1 cellular context compared by ENCODE assay signal in the genomic region with DNA sequence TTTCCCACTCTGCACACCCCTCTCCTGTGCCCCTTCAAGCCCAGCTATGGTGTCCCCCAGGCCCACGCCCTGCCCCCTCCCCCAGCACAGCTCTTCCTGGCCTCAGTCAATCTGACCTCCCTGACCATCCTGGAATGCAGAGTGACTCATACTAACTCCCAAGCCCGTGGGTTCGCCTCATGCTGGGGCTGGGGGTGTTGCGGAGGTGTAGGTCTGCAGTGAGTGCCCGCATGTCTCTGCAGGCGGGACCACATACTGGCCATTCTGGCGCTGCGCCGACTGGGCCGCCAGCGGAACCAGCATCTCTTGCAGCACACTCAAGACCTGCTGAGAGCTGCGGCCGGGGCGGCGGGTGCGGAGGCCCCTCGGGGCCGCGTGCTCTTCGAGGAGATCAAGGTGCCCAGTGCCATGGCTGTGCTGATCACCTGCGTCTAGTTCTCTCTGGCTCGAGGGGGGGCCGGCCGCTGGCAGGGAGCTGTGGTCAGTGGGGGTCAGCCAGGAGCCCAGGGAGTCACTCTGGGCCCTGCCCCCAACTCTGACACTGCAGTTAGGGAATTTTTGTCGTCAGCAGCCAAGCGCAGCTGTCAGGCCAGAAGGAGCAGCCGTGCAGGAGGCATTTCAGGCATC.
TF ChIP-seq lines count a peak whose summit lies in the region.

No MANE protein-coding gene starts in this region.

TF ChIP-seq in A549, 52 proteins besides CTCF, POLR2A, EP300 and RAD21 (continued from another document):
- TF ChIP-seq MAFK (IDR thresholded peaks at IDR 0.05; ENCODE audit: partially characterized antibody) (no peak), HEYL (CRISPR knock-in tag; IDR thresholded peaks at IDR 0.05) (no peak), CEBPB (IDR thresholded peaks at IDR 0.05) (peak in 1 of 2 experiments; percentile 17; a peak in 1 of 4 replicates), HOXA7 (CRISPR knock-in tag; IDR thresholded peaks at IDR 0.05) (no peak), NFE2L2 (conservative IDR thresholded peaks at IDR 0.05; ENCODE audit: low read length) (0 out of 2 replicates have a peak, but pooled peaks have one; percentile 4), CBX2 (IDR thresholded peaks at IDR 0.05; ENCODE audit: borderline replicate concordance, low read depth) (no peak), FOSB (CRISPR knock-in tag; IDR thresholded peaks at IDR 0.05) (no peak), GATA3 (IDR thresholded peaks at IDR 0.05; ENCODE audit: borderline replicate concordance) (peak; percentile 72), RARB (CRISPR knock-in tag; IDR thresholded peaks at IDR 0.05) (peak; percentile 64; the same call in 1 of the 2 replicates), ZC3H11A (IDR thresholded peaks at IDR 0.05) (no peak), SMC3 (IDR thresholded peaks at IDR 0.05) (no peak), FOXS1 (CRISPR knock-in tag; IDR thresholded peaks at IDR 0.05) (no peak), CHD2 (IDR thresholded peaks at IDR 0.05; ENCODE audit: low read length, partially characterized antibody) (peak; percentile 20), HOXB5 (CRISPR knock-in tag; IDR thresholded peaks at IDR 0.05) (peak; percentile 75; the same call in 1 of the 2 replicates), RFX5 (IDR thresholded peaks at IDR 0.05) (no peak), RCOR1 (IDR thresholded peaks at IDR 0.05; ENCODE audit: low read depth, low read length) (no peak), ZFP36 (IDR thresholded peaks at IDR 0.05; ENCODE audit: borderline replicate concordance, partially characterized antibody) (no peak), TP53 (CRISPR knock-in tag; IDR thresholded peaks at IDR 0.05) (peak; percentile 78; the same call in 1 of the 2 replicates), HOXB13 (CRISPR knock-in tag; IDR thresholded peaks at IDR 0.05; ENCODE audit: low read depth) (peak; percentile 84), JUN (IDR thresholded peaks at IDR 0.05) (peak; percentile 36 to 64; a peak in 4 of 5 replicates), FOSL2 (IDR thresholded peaks at IDR 0.05) (peak; percentile 71), FOSL2 (CRISPR knock-in tag; IDR thresholded peaks at IDR 0.05) (peak; percentile 94), HDAC2 (IDR thresholded peaks at IDR 0.05) (no peak)
- TF ChIP-seq, protein P1, sequence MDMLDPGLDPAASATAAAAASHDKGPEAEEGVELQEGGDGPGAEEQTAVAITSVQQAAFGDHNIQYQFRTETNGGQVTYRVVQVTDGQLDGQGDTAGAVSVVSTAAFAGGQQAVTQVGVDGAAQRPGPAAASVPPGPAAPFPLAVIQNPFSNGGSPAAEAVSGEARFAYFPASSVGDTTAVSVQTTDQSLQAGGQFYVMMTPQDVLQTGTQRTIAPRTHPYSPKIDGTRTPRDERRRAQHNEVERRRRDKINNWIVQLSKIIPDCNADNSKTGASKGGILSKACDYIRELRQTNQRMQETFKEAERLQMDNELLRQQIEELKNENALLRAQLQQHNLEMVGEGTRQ (IDR thresholded peaks at IDR 0.05) = no peak
- TF ChIP-seq, protein P2, sequence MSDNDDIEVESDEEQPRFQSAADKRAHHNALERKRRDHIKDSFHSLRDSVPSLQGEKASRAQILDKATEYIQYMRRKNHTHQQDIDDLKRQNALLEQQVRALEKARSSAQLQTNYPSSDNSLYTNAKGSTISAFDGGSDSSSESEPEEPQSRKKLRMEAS (IDR thresholded peaks at IDR 0.05) = peak; percentile 89
- TF ChIP-seq, protein P3, sequence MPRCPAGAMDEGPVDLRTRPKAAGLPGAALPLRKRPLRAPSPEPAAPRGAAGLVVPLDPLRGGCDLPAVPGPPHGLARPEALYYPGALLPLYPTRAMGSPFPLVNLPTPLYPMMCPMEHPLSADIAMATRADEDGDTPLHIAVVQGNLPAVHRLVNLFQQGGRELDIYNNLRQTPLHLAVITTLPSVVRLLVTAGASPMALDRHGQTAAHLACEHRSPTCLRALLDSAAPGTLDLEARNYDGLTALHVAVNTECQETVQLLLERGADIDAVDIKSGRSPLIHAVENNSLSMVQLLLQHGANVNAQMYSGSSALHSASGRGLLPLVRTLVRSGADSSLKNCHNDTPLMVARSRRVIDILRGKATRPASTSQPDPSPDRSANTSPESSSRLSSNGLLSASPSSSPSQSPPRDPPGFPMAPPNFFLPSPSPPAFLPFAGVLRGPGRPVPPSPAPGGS (IDR thresholded peaks at IDR 0.05) = no peak
- TF ChIP-seq, protein P4, sequence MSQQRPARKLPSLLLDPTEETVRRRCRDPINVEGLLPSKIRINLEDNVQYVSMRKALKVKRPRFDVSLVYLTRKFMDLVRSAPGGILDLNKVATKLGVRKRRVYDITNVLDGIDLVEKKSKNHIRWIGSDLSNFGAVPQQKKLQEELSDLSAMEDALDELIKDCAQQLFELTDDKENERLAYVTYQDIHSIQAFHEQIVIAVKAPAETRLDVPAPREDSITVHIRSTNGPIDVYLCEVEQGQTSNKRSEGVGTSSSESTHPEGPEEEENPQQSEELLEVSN (IDR thresholded peaks at IDR 0.05; ENCODE audit: borderline replicate concordance, low read depth) = peak; percentile 74; the same call in 1 of the 2 replicates
